Comparison of ENCODE assay signal across 33 cellular contexts in the genomic region with DNA sequence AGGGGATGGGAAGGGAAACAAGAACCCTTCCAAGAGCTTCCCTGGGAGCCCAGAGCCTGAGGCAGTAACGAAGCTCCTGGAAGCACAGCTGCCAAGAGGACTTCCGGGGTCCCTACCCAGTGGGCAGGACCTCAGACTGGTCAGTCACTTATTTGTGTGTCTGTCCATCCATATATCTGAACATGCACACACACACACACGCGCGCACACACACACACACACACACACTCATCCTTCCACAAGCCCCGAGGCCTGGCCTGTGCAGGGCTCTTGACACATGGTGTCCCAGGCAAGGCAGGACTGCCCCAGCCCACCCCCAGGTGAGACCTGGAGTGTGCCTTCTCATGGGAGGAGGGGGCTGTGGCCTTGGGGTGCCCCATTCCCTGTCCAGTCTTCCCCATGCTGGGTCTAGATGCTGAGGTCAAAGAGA. TPM values are rescaled to one million over a fixed set of nuclear protein-coding genes. Genes with fewer than 3 reads are reported as not detected.
A peak's percentile ranks its signal among the peaks of the same experiment; 100 is the strongest.
DNase-seq lines count a peak whose midpoint lies in the region; ATAC-seq and TF ChIP-seq lines count a peak whose summit lies in the region.
"Had no signal": no experiment of that assay in that cellular context is flagged by ENCODE, and none has a peak within 500 bp of the region (broad histone marks: within the 10 kb centered on the region; RNA-seq: fewer than 3 reads in every experiment).

No MANE protein-coding gene starts in this region.

- no peaks in the 10 kb centered on the region for H3K27me3 Mint-ChIP-seq in activated B cell treated with CpG ODN at 0.5 μM for 24 hours
- H3K27me3 Mint-ChIP-seq: activated naive CD8-positive, alpha-beta T cell treated with anti-CD3 and anti-CD28 coated beads, Interleukin-2, amount 50 U/mL, for 24 hours; effector memory CD8-positive, alpha-beta T cell had no signal

- DNase-seq in DND-41: no peak
- DNase-seq in activated B cell treated with CpG ODN at 0.5 μM for 24 hours: no peak
- DNase-seq in psoas muscle: peak; percentile 0 to 34
- DNase-seq in NCI-H510A (lab: John Stamatoyannopoulos, UW): no peak
- no peak for DNase-seq in OCI-M1 (lab: John Stamatoyannopoulos, UW)
- DNase-seq: activated CD4-positive, alpha-beta T cell treated with anti-CD3 and anti-CD28 coated beads, Interleukin-2, amount 50 U/mL, for 4 hours; activated CD8-positive, alpha-beta memory T cell treated with anti-CD3 and anti-CD28 coated beads, Interleukin-2, amount 10 ng/mL, durations not matched to agents 7 days and 5 days; activated naive CD8-positive, alpha-beta T cell treated with anti-CD3 and anti-CD28 coated beads, Interleukin-2, amount 50 U/mL, for 24 hours; activated T-cell treated with anti-CD3 and anti-CD28 coated beads, Interleukin-2, amount 50 U/mL, for 4 hours; BE2C; colonic mucosa; DMS153; effector memory CD8-positive, alpha-beta T cell; mesenchymal stem cell; NCI-H1105; NCI-H1930; NCI-H526 treated with DMSO at 0.1 percent for 48 hours; pancreas; stimulated activated naive CD8-positive, alpha-beta T cell treated with anti-CD3 and anti-CD28 coated beads, Interleukin-15, Interleukin-2, amounts not matched to agents 100 U/mL and 50 U/mL, for 24 hours; testis had no signal

- no peak overlapping the region for H3K9ac ChIP-seq in DND-41 (ENCODE audit: low read depth, low read length)

- no peaks in the 10 kb centered on the region for H3K9me3 ChIP-seq in DND-41 (ENCODE audit: insufficient read depth, low read length, severe bottlenecking)
- no peaks in the 10 kb centered on the region for H3K9me3 ChIP-seq in HEK293 (ENCODE audit: control insufficient read depth, insufficient read depth, low read depth, low read length)
- no peaks in the 10 kb centered on the region for H3K9me3 ChIP-seq in psoas muscle
- H3K9me3 ChIP-seq: BE2C, colonic mucosa, pancreas, SJSA1, testis had no signal

- TF ChIP-seq CTCF in DND-41 (IDR thresholded peaks at IDR 0.05; ENCODE audit: borderline replicate concordance, extremely low read depth, low read length, poor library complexity, severe bottlenecking) (no peak), HEK293 (tag by site-specific recombination; IDR thresholded peaks at IDR 0.05) (no peak), activated B cell treated with CpG ODN at 0.5 μM for 24 hours (IDR thresholded peaks at IDR 0.05) (no peak), psoas muscle (IDR thresholded peaks at IDR 0.05) (no peak)

- no peaks in the 10 kb centered on the region for H3K36me3 ChIP-seq in DND-41 (ENCODE audit: insufficient read depth, low read length)
- no peaks in the 10 kb centered on the region for H3K36me3 ChIP-seq in HEK293 (ENCODE audit: control insufficient read depth in 2 of 2, insufficient read depth in 1 of 2, low read length in 2 of 2)
- no peaks in the 10 kb centered on the region for H3K36me3 ChIP-seq in psoas muscle (ENCODE audit: insufficient read depth in 1 of 2, low read depth in 1 of 2)
- H3K36me3 ChIP-seq: BE2C, cardiac muscle cell, colonic mucosa, pancreas, SJSA1 had no signal

- peaks cover 99% of the 10 kb centered on the region for H3K4me1 Mint-ChIP-seq in activated B cell treated with CpG ODN at 0.5 μM for 24 hours

- H3K4me3 ChIP-seq in DND-41 (ENCODE audit: low read depth in 1 of 2, low read length in 2 of 2) (no peak overlapping the region), HEK293 (ENCODE audit: low read depth, low read length) (no peak overlapping the region), psoas muscle (no peak overlapping the region)
- H3K4me3 ChIP-seq: cardiac muscle cell, colonic mucosa, pancreas, SJSA1, skin epidermis, testis had no signal

- H3K27ac ChIP-seq in DND-41 (ENCODE audit: low read length) (peak overlapping the region; percentile 13; the same call in 1 of the 2 replicates), HEK293 (ENCODE audit: extremely low read depth, low read depth, low read length) (no peak overlapping the region), psoas muscle (no peak overlapping the region)
- H3K27ac ChIP-seq: cardiac muscle cell, colonic mucosa, pancreas, SJSA1, testis had no signal

- CTCF ChIA-PET in HEK293 (lab: Yijun Ruan, JAX): interaction anchor here (0.5 to 5.1 kb wide), 6 partner anchors 11 to 737 kb away, joined by 3 to 28 read pairs (median 4); no protein-coding TSS in a partner anchor
- CTCF ChIA-PET in activated B cell treated with CpG ODN at 0.5 μM for 24 hours (lab: Charles Lee): interaction anchor here (1.1 to 17.9 kb wide), 7 partner anchors 10 to 123 kb away, joined by 3 to 365 read pairs (median 4); partner anchors contain the start of gene IGLL5

- no peaks in the 10 kb centered on the region for H3K27me3 ChIP-seq in DND-41 (ENCODE audit: insufficient read depth, low read length, poor library complexity)
- no peaks in the 10 kb centered on the region for H3K27me3 ChIP-seq in psoas muscle (ENCODE audit: insufficient read depth in 3 of 3, low read length in 2 of 3)
- H3K27me3 ChIP-seq: BE2C, cardiac muscle cell, colonic mucosa, pancreas, SJSA1, testis had no signal

- no peak overlapping the region for H3K4me2 ChIP-seq in DND-41 (ENCODE audit: insufficient read depth, low read length)

- 62 to 88% (median 73%) methylated on average over 6 of the region's 6 CpGs for WGBS in psoas muscle, 3 donors

- H4K20me1 ChIP-seq in DND-41 (ENCODE audit: insufficient read depth, low read length): no peaks in the 10 kb centered on the region

- no peaks in the 10 kb centered on the region for H3K36me3 Mint-ChIP-seq in activated B cell treated with CpG ODN at 0.5 μM for 24 hours (ENCODE audit: low read depth)
- H3K36me3 Mint-ChIP-seq: activated CD8-positive, alpha-beta memory T cell treated with anti-CD3 and anti-CD28 coated beads, Interleukin-2, amount 10 ng/mL, durations not matched to agents 7 days and 5 days had no signal

- no peak overlapping the region for H2AFZ ChIP-seq in DND-41 (ENCODE audit: low read depth, low read length)

- H3K4me1 ChIP-seq in DND-41 (ENCODE audit: insufficient read depth, low read length): peaks cover 19% of the 10 kb centered on the region
- no peaks in the 10 kb centered on the region for H3K4me1 ChIP-seq in HEK293 (ENCODE audit: control insufficient read depth, insufficient read depth, low read length)
- H3K4me1 ChIP-seq in psoas muscle: no peaks in the 10 kb centered on the region
- H3K4me1 ChIP-seq: BE2C, colonic mucosa, pancreas, testis had no signal

- peak overlapping the region; percentile 96 for H3K27ac Mint-ChIP-seq in activated B cell treated with CpG ODN at 0.5 μM for 24 hours
- H3K27ac Mint-ChIP-seq: activated CD8-positive, alpha-beta memory T cell treated with anti-CD3 and anti-CD28 coated beads, Interleukin-2, amount 10 ng/mL, durations not matched to agents 7 days and 5 days; activated naive CD8-positive, alpha-beta T cell treated with anti-CD3 and anti-CD28 coated beads, Interleukin-2, amount 50 U/mL, for 24 hours had no signal

- H3K79me2 ChIP-seq in DND-41 (ENCODE audit: insufficient read depth, low read length): no peaks in the 10 kb centered on the region

- POLR2A ChIA-PET in HEK293 (lab: Yijun Ruan, JAX): no interaction called here
- POLR2A ChIA-PET in activated B cell treated with CpG ODN at 0.5 μM for 24 hours (lab: Charles Lee): interaction anchor here (0.6 to 18.5 kb wide), 14 partner anchors 8 to 894 kb away, joined by 3 to 701 read pairs (median 19); partner anchors contain the start of gene IGLL5

- intact Hi-C loops in activated B cell treated with CpG ODN at 0.5 μM for 24 hours (cut with micrococcal nuclease) (no loop called here), psoas muscle (cut with DNase I) (no loop called here)

- peak overlapping the region; percentile 7 for H3K4me3 Mint-ChIP-seq in activated B cell treated with CpG ODN at 0.5 μM for 24 hours
- H3K4me3 Mint-ChIP-seq: activated CD8-positive, alpha-beta memory T cell treated with anti-CD3 and anti-CD28 coated beads, Interleukin-2, amount 10 ng/mL, durations not matched to agents 7 days and 5 days; activated naive CD8-positive, alpha-beta T cell treated with anti-CD3 and anti-CD28 coated beads, Interleukin-2, amount 50 U/mL, for 24 hours; activated T-cell treated with anti-CD3 and anti-CD28 coated beads, Interleukin-2, amount 50 U/mL, for 4 hours; effector memory CD8-positive, alpha-beta T cell; neural crest cell had no signal

- H3K9me3 Mint-ChIP-seq in activated B cell treated with CpG ODN at 0.5 μM for 24 hours: no peaks in the 10 kb centered on the region
- H3K9me3 Mint-ChIP-seq: activated naive CD8-positive, alpha-beta T cell treated with anti-CD3 and anti-CD28 coated beads, Interleukin-2, amount 50 U/mL, for 24 hours; activated T-cell treated with anti-CD3 and anti-CD28 coated beads, Interleukin-2, amount 50 U/mL, for 4 hours; effector memory CD8-positive, alpha-beta T cell; neural crest cell had no signal

- no peak for ATAC-seq in DND-41 (ENCODE audit: insufficient read depth, low read depth)
- ATAC-seq in activated B cell treated with CpG ODN at 0.5 μM for 24 hours (ENCODE audit: low read depth): no peak
- ATAC-seq in psoas muscle: no peak
- ATAC-seq in GM19463 (IDR thresholded peaks at IDR 0.05; ENCODE audit: unreplicated experiment): no peak
- ATAC-seq: activated CD8-positive, alpha-beta memory T cell treated with anti-CD3 and anti-CD28 coated beads, Interleukin-2, amount 10 ng/mL, durations not matched to agents 7 days and 5 days; activated naive CD8-positive, alpha-beta T cell treated with anti-CD3 and anti-CD28 coated beads, Interleukin-2, amount 50 U/mL, for 24 hours; activated T-cell treated with anti-CD3 and anti-CD28 coated beads, Interleukin-2, amount 50 U/mL, for 4 hours; effector memory CD8-positive, alpha-beta T cell; pancreas; stimulated activated naive CD8-positive, alpha-beta T cell treated with anti-CD3 and anti-CD28 coated beads, Interleukin-15, Interleukin-2, amounts not matched to agents 100 U/mL and 50 U/mL, for 24 hours had no signal

TF ChIP-seq in HEK293, 187 proteins besides CTCF, POLR2A, EP300 and RAD21:
- no peak for TF ChIP-seq ZNF146 (tag by site-specific recombination; IDR thresholded peaks at IDR 0.05)
- TF ChIP-seq, protein P1, sequence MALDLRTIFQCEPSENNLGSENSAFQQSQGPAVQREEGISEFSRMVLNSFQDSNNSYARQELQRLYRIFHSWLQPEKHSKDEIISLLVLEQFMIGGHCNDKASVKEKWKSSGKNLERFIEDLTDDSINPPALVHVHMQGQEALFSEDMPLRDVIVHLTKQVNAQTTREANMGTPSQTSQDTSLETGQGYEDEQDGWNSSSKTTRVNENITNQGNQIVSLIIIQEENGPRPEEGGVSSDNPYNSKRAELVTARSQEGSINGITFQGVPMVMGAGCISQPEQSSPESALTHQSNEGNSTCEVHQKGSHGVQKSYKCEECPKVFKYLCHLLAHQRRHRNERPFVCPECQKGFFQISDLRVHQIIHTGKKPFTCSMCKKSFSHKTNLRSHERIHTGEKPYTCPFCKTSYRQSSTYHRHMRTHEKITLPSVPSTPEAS (tag by site-specific recombination; IDR thresholded peaks at IDR 0.05): peak; percentile 49; the same call in 1 of the 2 replicates

RNA-seq across cellular contexts. Expression of gene IGLL5, which starts 44.9 kb away (rescaled TPM):
- 189 and 195 TPM in 2 replicates for total RNA-seq in activated B cell treated with CpG ODN at 0.5 μM for 24 hours
- total RNA-seq in psoas muscle: under 1 TPM in 2 of 4 donors, not detected in 2; 0.45 to 0.50 TPM
- under 1 TPM in 1 of 3 donors, not detected in 2; 0.06 TPM for polyA plus RNA-seq in psoas muscle
- total RNA-seq: activated CD8-positive, alpha-beta memory T cell treated with anti-CD3 and anti-CD28 coated beads, Interleukin-2, amount 10 ng/mL, durations not matched to agents 7 days and 5 days; astrocyte; cardiac muscle cell; epithelial cell of proximal tubule; glomerular endothelial cell; H4; HT-29; M059J; neural crest cell; RPMI7951; SJSA1 had no signal
- polyA plus RNA-seq: cardiac muscle cell had no signal

Comparison
In these comparisons a context has a peak if more than half of its experiments do, and no peak if none do; other contexts are left out.
1. DNase-seq: peak in psoas muscle (2 of 2); none in DND-41 (single experiment), activated B cell treated with CpG ODN at 0.5 μM for 24 hours (single experiment), NCI-H510A (single experiment) and OCI-M1 (single experiment).
2. RNA of gene IGLL5, which starts 44.9 kb away (total RNA-seq): 189 to 195 TPM in activated B cell treated with CpG ODN at 0.5 μM for 24 hours; 0.45 to 0.50 TPM in psoas muscle; every median in the first group is over 100 times any median in the second.